8 cellular contexts compared by ENCODE assay signal in the genomic region with DNA sequence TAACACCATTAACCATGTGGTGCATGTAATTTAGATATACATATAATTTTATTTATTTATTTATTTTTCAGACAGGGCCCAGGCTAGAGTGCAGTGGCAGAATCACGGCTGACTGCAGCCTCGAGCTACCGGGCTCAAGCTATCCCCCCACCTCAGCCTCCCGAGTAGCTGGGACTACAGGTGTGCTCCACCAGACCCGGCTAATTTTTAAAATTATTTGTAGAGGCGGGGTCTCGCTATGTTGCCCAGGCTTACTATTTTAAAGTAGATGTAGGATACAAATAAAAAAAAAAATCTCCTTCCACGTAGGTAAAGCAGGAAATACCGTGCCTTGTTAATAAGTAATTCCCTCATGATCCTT. TPM values are rescaled to one million over a fixed set of nuclear protein-coding genes. Genes with fewer than 3 reads are reported as not detected.
DNase-seq lines count a peak whose midpoint lies in the region; ATAC-seq, FAIRE-seq and TF ChIP-seq lines count a peak whose summit lies in the region.

No MANE protein-coding gene starts in this region.

- no peak for DNase-seq in HAP-1 (ENCODE audit: low spot score in 2 of 2)
- no peak for DNase-seq in activated B cell treated with CpG ODN at 0.5 μM for 24 hours
- DNase-seq in right cardiac atrium, result no peak
- DNase-seq in frontal cortex (ENCODE audit: low spot score in 2 of 2), result no peak

- H3K9me3 ChIP-seq in HAP-1 (no peaks in the 10 kb centered on the region), right cardiac atrium (ENCODE audit: control insufficient read depth, low read length) (no peaks in the 10 kb centered on the region)

- H3K4me3 Mint-ChIP-seq in activated B cell treated with CpG ODN at 0.5 μM for 24 hours, result peak overlapping the region; percentile 93

- WGBS in right cardiac atrium, result 64% methylated on average over 9 of the region's 9 CpGs

- POLR2A ChIA-PET in activated B cell treated with CpG ODN at 0.5 μM for 24 hours (lab: Charles Lee), result interaction anchor here (0.6 to 1.6 kb wide), 10 partner anchors 11 to 488 kb away, joined by 3 to 13 read pairs (median 4); partner anchors contain the start of genes ARL6IP1, CCP110, RPS15A and VPS35L

- H3K36me3 Mint-ChIP-seq in activated B cell treated with CpG ODN at 0.5 μM for 24 hours (ENCODE audit: low read depth), result peaks cover 8% of the 10 kb centered on the region

- H3K27me3 ChIP-seq in HAP-1 (ENCODE audit: low read depth), result no peaks in the 10 kb centered on the region
- H3K27me3 ChIP-seq in right cardiac atrium (ENCODE audit: control insufficient read depth, insufficient read depth), result no peaks in the 10 kb centered on the region

- H3K4me3 ChIP-seq in HAP-1 (peak overlapping the region; percentile 83), right cardiac atrium (ENCODE audit: low read length) (peak overlapping the region; percentile 46), skin epidermis (peak overlapping the region in 6 of 7 experiments; percentile 55 to 87 (median 74))

- CTCF ChIA-PET in activated B cell treated with CpG ODN at 0.5 μM for 24 hours (lab: Charles Lee), result no interaction called here

- FAIRE-seq in frontal cortex (lab: Jason Lieb, UNC), result no peak

- H3K27ac Mint-ChIP-seq in activated B cell treated with CpG ODN at 0.5 μM for 24 hours, result peak overlapping the region; percentile 97

- intact Hi-C loops in activated B cell treated with CpG ODN at 0.5 μM for 24 hours (cut with micrococcal nuclease), result loop anchor here (1.0 to 5.0 kb wide), 6 partner anchors 141 to 650 kb away; partner anchors contain the start of genes ARL6IP1, CCP110, IQCK and KNOP1
- intact Hi-C loops in right cardiac atrium (cut with DNase I), result loop anchor here in 1 of 4 donors (5.0 to 10.0 kb wide), 2 partner anchors 85 to 262 kb away; partner anchors contain the start of genes ARL6IP1 and TMC7

- H3K4me1 ChIP-seq in HAP-1, result peaks cover 8% of the 10 kb centered on the region
- H3K4me1 ChIP-seq in right cardiac atrium (ENCODE audit: control insufficient read depth, insufficient read depth, low read length), result no peaks in the 10 kb centered on the region

- H3K36me3 ChIP-seq in HAP-1 (replicated peaks), result peaks cover 5% of the 10 kb centered on the region; the same call in 1 of the 2 replicates

- H3K9me3 Mint-ChIP-seq in activated B cell treated with CpG ODN at 0.5 μM for 24 hours, result peaks cover 2% of the 10 kb centered on the region

- H3K27me3 Mint-ChIP-seq in activated B cell treated with CpG ODN at 0.5 μM for 24 hours, result peaks cover 4% of the 10 kb centered on the region

- peak overlapping the region; percentile 75 for H3K27ac ChIP-seq in right cardiac atrium (ENCODE audit: low read length)
- peak overlapping the region in 19 of 21 experiments; percentile 95 to 100 (median 100) for H3K27ac ChIP-seq in skin epidermis

- in situ Hi-C loops in HAP-1 (cut with MboI; ENCODE audit: low sequenced_read_pairs), result no loop called here

- no peak for ATAC-seq in activated B cell treated with CpG ODN at 0.5 μM for 24 hours (ENCODE audit: low read depth)
- no peak for ATAC-seq in right cardiac atrium
- ATAC-seq in HG03354 (IDR thresholded peaks at IDR 0.05; ENCODE audit: poor library complexity, severe bottlenecking, unreplicated experiment), result no peak
- no peak for ATAC-seq in GM21423 (IDR thresholded peaks at IDR 0.05; ENCODE audit: unreplicated experiment)
- no peak for ATAC-seq in HG03432 (IDR thresholded peaks at IDR 0.05; ENCODE audit: unreplicated experiment)

- H3K4me1 Mint-ChIP-seq in activated B cell treated with CpG ODN at 0.5 μM for 24 hours, result peaks cover 17% of the 10 kb centered on the region

- TF ChIP-seq CTCF in activated B cell treated with CpG ODN at 0.5 μM for 24 hours (IDR thresholded peaks at IDR 0.05), result no peak

RNA-seq across cellular contexts. Expression of gene COQ7, which starts 0.4 kb away (rescaled TPM):
- 13.6 and 17.5 TPM in 2 replicates for total RNA-seq in activated B cell treated with CpG ODN at 0.5 μM for 24 hours
- total RNA-seq in right cardiac atrium, result 10 to 100 TPM; 32.1 to 36.5 (median 33.8) TPM
- 28.7 TPM for polyA plus RNA-seq in right cardiac atrium
- 50.1 TPM for total RNA-seq in frontal cortex

RNA-seq across cellular contexts. Expression of gene ITPRIPL2, which starts 46.8 kb away (rescaled TPM):
- total RNA-seq in activated B cell treated with CpG ODN at 0.5 μM for 24 hours (7.4 and 8.3 TPM in 2 replicates), right cardiac atrium (10 to 100 TPM; 16.9 to 37.0 (median 22.0) TPM), frontal cortex (3.3 TPM)
- 5.8 TPM for polyA plus RNA-seq in right cardiac atrium
